Comparison of ENCODE assay signal across 17 cellular contexts in genomic region chr6:98724537-98724936, GRCh38.
DNase-seq lines count a peak whose midpoint lies in the region; ATAC-seq, FAIRE-seq and TF ChIP-seq lines count a peak whose summit lies in the region.
"Had no signal": no experiment of that assay in that cellular context is flagged by ENCODE, and none has a peak within 500 bp of the region (broad histone marks: within the 10 kb centered on the region; RNA-seq: fewer than 3 reads in every experiment).

No MANE protein-coding gene starts in this region.

- H2BK20ac ChIP-seq in H1 (ENCODE audit: low read length), result no peak overlapping the region

- H3K4me3 ChIP-seq in H1 (ENCODE audit: extremely low read depth in 1 of 4, insufficient read depth in 2 of 4, low read depth in 3 of 4, low read length in 4 of 4) (no peak overlapping the region), neuronal stem cell (ENCODE audit: low read length in 2 of 2) (no peak overlapping the region)
- H3K4me3 ChIP-seq: SK-N-MC had no signal

- H3K4me1 Mint-ChIP-seq in chondrocyte (ENCODE audit: low read depth), result no peaks in the 10 kb centered on the region

- H3K27ac ChIP-seq in H1 (ENCODE audit: low read depth, low read length), result no peak overlapping the region
- H3K27ac ChIP-seq in neuronal stem cell (replicated peaks; ENCODE audit: low read length), result no peak overlapping the region
- H3K27ac ChIP-seq: SK-N-MC had no signal

- H2BK5ac ChIP-seq in H1 (ENCODE audit: low read depth, low read length) (no peak overlapping the region), neuronal stem cell (ENCODE audit: low read length) (no peak overlapping the region)

- H3K4me2 ChIP-seq in H1 (ENCODE audit: insufficient read depth in 1 of 2, low read depth in 2 of 2, low read length in 2 of 2) (no peak overlapping the region), neuronal stem cell (ENCODE audit: insufficient read depth, low read length, poor library complexity, severe bottlenecking) (no peak overlapping the region)

- no peaks in the 10 kb centered on the region for H3K79me2 ChIP-seq in H1 (ENCODE audit: control insufficient read depth in 1 of 2, insufficient read depth in 2 of 2, low read length in 2 of 2)

- H2BK15ac ChIP-seq in H1 (ENCODE audit: low read length) (no peak overlapping the region), neuronal stem cell (ENCODE audit: low read length) (no peak overlapping the region)

- TF ChIP-seq CTCF in H1 (IDR thresholded peaks at IDR 0.05; ENCODE audit: control extremely low read depth in 1 of 3, insufficient read depth in 1 of 3, low read depth in 1 of 3, low read length in 3 of 3) (no peak), chondrocyte (IDR thresholded peaks at IDR 0.05) (no peak)

- H4K8ac ChIP-seq in H1 (ENCODE audit: extremely low read depth, insufficient read depth, low read length) (no peak overlapping the region), neuronal stem cell (ENCODE audit: low read depth, low read length) (no peak overlapping the region)

- TF ChIP-seq RAD21 in H1 (IDR thresholded peaks at IDR 0.05 in 1 of 2, conservative IDR thresholded peaks at IDR 0.05 in 1 of 2; ENCODE audit: low read depth in 2 of 2, low read length in 2 of 2), result no peak

- no peaks in the 10 kb centered on the region for H3K27me3 Mint-ChIP-seq in chondrocyte (ENCODE audit: low read depth)

- no peak overlapping the region for H3K4me3 Mint-ChIP-seq in chondrocyte (ENCODE audit: unreplicated experiment)

- no peak overlapping the region for H3K18ac ChIP-seq in H1 (ENCODE audit: extremely low read depth, low read length)
- H3K18ac ChIP-seq in neuronal stem cell (ENCODE audit: low read length), result no peak overlapping the region

- H3K27me3 ChIP-seq in H1 (replicated peaks in 1 of 4; ENCODE audit: control insufficient read depth in 3 of 4, extremely low read depth in 1 of 4, insufficient read depth in 3 of 4, low read length in 3 of 4) (no peaks in the 10 kb centered on the region), neuronal stem cell (ENCODE audit: control insufficient read depth in 3 of 3, insufficient read depth in 3 of 3, low read depth in 1 of 3, low read length in 3 of 3) (no peaks in the 10 kb centered on the region)

- H3K9me3 ChIP-seq in H1 (ENCODE audit: insufficient read depth in 2 of 2, low read depth in 1 of 2, low read length in 1 of 2), result no peaks in the 10 kb centered on the region
- H3K9me3 ChIP-seq in neuronal stem cell (replicated peaks in 1 of 2; ENCODE audit: control insufficient read depth in 2 of 2, insufficient read depth in 1 of 2, low read depth in 1 of 2, low read length in 2 of 2), result peaks cover 0 to 2% of the 10 kb centered on the region in 2 donors

- H2BK120ac ChIP-seq in H1 (replicated peaks; ENCODE audit: low read depth, low read length), result no peak overlapping the region
- no peak overlapping the region for H2BK120ac ChIP-seq in neuronal stem cell (ENCODE audit: low read depth, low read length)

- no peak overlapping the region for H2BK12ac ChIP-seq in H1 (ENCODE audit: low read depth, low read length)
- H2BK12ac ChIP-seq in neuronal stem cell (ENCODE audit: low read length), result no peak overlapping the region

- H3K27ac Mint-ChIP-seq in chondrocyte (ENCODE audit: unreplicated experiment), result no peak overlapping the region

- no peak overlapping the region for H3K4ac ChIP-seq in H1 (replicated peaks; ENCODE audit: insufficient read length, low read depth, low read length)
- H3K4ac ChIP-seq in neuronal stem cell (ENCODE audit: low read length), result no peak overlapping the region

- H3K79me1 ChIP-seq in H1 (ENCODE audit: low read depth, low read length), result no peaks in the 10 kb centered on the region
- no peaks in the 10 kb centered on the region for H3K79me1 ChIP-seq in neuronal stem cell (ENCODE audit: low read depth, low read length)

- no peaks in the 10 kb centered on the region for H3K36me3 Mint-ChIP-seq in chondrocyte (ENCODE audit: low read depth)

- H2AFZ ChIP-seq in H1 (ENCODE audit: low read length) (no peak overlapping the region), neuronal stem cell (ENCODE audit: low read length) (peak overlapping the region; percentile 13)

- no peak overlapping the region for H4K5ac ChIP-seq in H1 (ENCODE audit: insufficient read length, low read depth, low read length)

- H3K23ac ChIP-seq in H1 (ENCODE audit: insufficient read length), result no peak overlapping the region
- H3K23ac ChIP-seq in neuronal stem cell (ENCODE audit: low read depth, low read length, poor library complexity), result no peak overlapping the region

- no peak overlapping the region for H3K9ac ChIP-seq in H1 (replicated peaks in 1 of 4; ENCODE audit: extremely low read depth in 1 of 4, low read depth in 3 of 4, low read length in 3 of 4)
- H3K9ac ChIP-seq in neuronal stem cell (ENCODE audit: low read depth, low read length, poor library complexity), result no peak overlapping the region

- CTCF ChIA-PET in H1 (lab: Charles Lee; ENCODE audit: partially characterized antibody), result no interaction called here

- H3K9me3 Mint-ChIP-seq in chondrocyte (ENCODE audit: low read depth), result no peaks in the 10 kb centered on the region

- H2AK5ac ChIP-seq in H1 (ENCODE audit: low read depth, low read length), result no peak overlapping the region
- H2AK5ac ChIP-seq in neuronal stem cell (ENCODE audit: low read depth, low read length), result no peak overlapping the region

- DNase-seq in COLO829 (ENCODE audit: low spot score) (peak; percentile 85), M059J (ENCODE audit: low read depth) (peak; percentile 44), H1 (ENCODE audit: low read depth in 1 of 2, low spot score in 2 of 2) (no peak), neuronal stem cell (ENCODE audit: low spot score) (peak; percentile 8), GDM1 (lab: John Stamatoyannopoulos, UW) (no peak), chondrocyte (ENCODE audit: low spot score) (no peak)
- DNase-seq: AML-193, Calu3, H7, IMR-90, NCI-H1694, NCI-H2171, NCI-H774 had no signal

- H3K14ac ChIP-seq in H1 (ENCODE audit: insufficient read length) (no peak overlapping the region), neuronal stem cell (ENCODE audit: low read length) (no peak overlapping the region)

- no peak for ATAC-seq in GM21381 (IDR thresholded peaks at IDR 0.05; ENCODE audit: unreplicated experiment)
- no peak for ATAC-seq in GM21367 (IDR thresholded peaks at IDR 0.05; ENCODE audit: unreplicated experiment)
- ATAC-seq: Right ventricle myocardium inferior had no signal

- H3K4me1 ChIP-seq in H1 (replicated peaks in 1 of 4; ENCODE audit: control insufficient read depth in 3 of 4, insufficient read depth in 4 of 4, low read length in 3 of 4) (0 out of 7 replicates have a peak, but pooled peaks cover 0 to 2% (median 0%) of the 10 kb centered on the region in 4 experiments), neuronal stem cell (ENCODE audit: control insufficient read depth in 2 of 2, insufficient read depth in 1 of 2, low read depth in 1 of 2, low read length in 2 of 2) (peaks cover 2 to 23% of the 10 kb centered on the region in 2 donors)

- H3K36me3 ChIP-seq in H1 (ENCODE audit: control insufficient read depth in 2 of 4, insufficient read depth in 4 of 4, low read length in 3 of 4) (no peaks in the 10 kb centered on the region), neuronal stem cell (replicated peaks in 1 of 2; ENCODE audit: control insufficient read depth in 2 of 2, insufficient read depth in 2 of 2, low read length in 2 of 2) (no peaks in the 10 kb centered on the region)

- no peak for TF ChIP-seq POLR2A in H1 (IDR thresholded peaks at IDR 0.05; ENCODE audit: control extremely low read depth in 1 of 2, low read depth in 2 of 2, low read length in 2 of 2)

- no peak overlapping the region for H4K91ac ChIP-seq in H1 (replicated peaks; ENCODE audit: insufficient read length, low read length)
- no peak overlapping the region for H4K91ac ChIP-seq in neuronal stem cell (ENCODE audit: low read depth, low read length, poor library complexity)

- POLR2A ChIA-PET in H1 (lab: Charles Lee; ENCODE audit: partially characterized antibody), result no interaction called here

- H3K56ac ChIP-seq in H1 (replicated peaks; ENCODE audit: insufficient read length, low read depth, low read length), result no peak overlapping the region

- no peaks in the 10 kb centered on the region for H4K20me1 ChIP-seq in H1 (replicated peaks in 1 of 2; ENCODE audit: control insufficient read depth in 1 of 2, insufficient read depth in 2 of 2, low read length in 2 of 2)

- no peak for FAIRE-seq in H1 (lab: Jason Lieb, UNC)

- no peaks in the 10 kb centered on the region for H3K23me2 ChIP-seq in H1 (ENCODE audit: low read depth, low read length)

- TF ChIP-seq EP300 in H1 (IDR thresholded peaks at IDR 0.05; ENCODE audit: borderline replicate concordance in 1 of 2, low read depth in 2 of 2, low read length in 2 of 2), result no peak

TF ChIP-seq in H1, 55 proteins besides CTCF, POLR2A, EP300 and RAD21:
- TF ChIP-seq JUND (IDR thresholded peaks at IDR 0.05; ENCODE audit: low read length) (peak; percentile 80), JUN (IDR thresholded peaks at IDR 0.05; ENCODE audit: low read depth, low read length) (no peak)

Comparison
In these comparisons a context has a peak if more than half of its experiments do, and no peak if none do; other contexts are left out.
1. DNase-seq: peak in COLO829 (single experiment), M059J (single experiment) and neuronal stem cell (single experiment); none in H1 (0 of 2), GDM1 (single experiment) and chondrocyte (single experiment).